Comparison of ENCODE assay signal across 8 cellular contexts in genomic region chr1:52551476-52552235, GRCh38. TPM values are rescaled to one million over a fixed set of nuclear protein-coding genes. Genes with fewer than 3 reads are reported as not detected.
DNase-seq lines count a peak whose midpoint lies in the region; ATAC-seq and TF ChIP-seq lines count a peak whose summit lies in the region.

No MANE protein-coding gene starts in this region.

- WGBS in prostate gland = 4% methylated on average over 20 of the region's 20 CpGs

- TF ChIP-seq CTCF in fibroblast of pulmonary artery (IDR thresholded peaks at IDR 0.05; ENCODE audit: low read length, missing control alignments) (no peak), prostate gland (IDR thresholded peaks at IDR 0.05) (no peak), endothelial cell (IDR thresholded peaks at IDR 0.05; ENCODE audit: unreplicated experiment) (no peak)

- no peak for ATAC-seq in HG02610 (IDR thresholded peaks at IDR 0.05; ENCODE audit: unreplicated experiment)

- intact Hi-C loops in prostate gland (cut with DNase I) = loop anchor here (10.0 kb wide), 1 partner anchor 53 kb away; the partner anchor contains the start of gene GPX7

- no peaks in the 10 kb centered on the region for H3K27me3 ChIP-seq in prostate gland (replicated peaks; ENCODE audit: insufficient read depth)

- H3K9ac ChIP-seq in ES-I3 (ENCODE audit: low read depth, low read length) = peak overlapping the region; percentile 95

- H3K4me3 ChIP-seq in fibroblast of pulmonary artery (replicated peaks; ENCODE audit: low read depth, low read length) (peak overlapping the region; percentile 87), prostate gland (peak overlapping the region; percentile 87 to 94)

- no peak overlapping the region for H3K4me3 Mint-ChIP-seq in endothelial cell (ENCODE audit: unreplicated experiment)

- H3K36me3 ChIP-seq in ES-I3 (ENCODE audit: insufficient read depth, low read length) = no peaks in the 10 kb centered on the region
- H3K36me3 ChIP-seq in prostate gland = no peaks in the 10 kb centered on the region

- peaks cover 25% of the 10 kb centered on the region for H3K4me1 Mint-ChIP-seq in endothelial cell (ENCODE audit: unreplicated experiment)

- H3K9me3 ChIP-seq in ES-I3 (ENCODE audit: control insufficient read depth, insufficient read depth, low read length) (no peaks in the 10 kb centered on the region), prostate gland (no peaks in the 10 kb centered on the region)

- H3K27ac Mint-ChIP-seq in endothelial cell (ENCODE audit: unreplicated experiment) = no peak overlapping the region

- no peaks in the 10 kb centered on the region for H3K9me3 Mint-ChIP-seq in endothelial cell (ENCODE audit: unreplicated experiment)

- peaks cover 19% of the 10 kb centered on the region for H3K4me1 ChIP-seq in ES-I3 (ENCODE audit: insufficient read depth, low read length)
- no peaks in the 10 kb centered on the region for H3K4me1 ChIP-seq in prostate gland (replicated peaks)

- H3K36me3 Mint-ChIP-seq in endothelial cell (ENCODE audit: low read depth, unreplicated experiment) = no peaks in the 10 kb centered on the region

- H3K27ac ChIP-seq in prostate gland = peak overlapping the region; percentile 94

- peaks cover 2% of the 10 kb centered on the region for H3K27me3 Mint-ChIP-seq in endothelial cell (ENCODE audit: unreplicated experiment)

- DNase-seq in NCI-H146 (lab: John Stamatoyannopoulos, UW) (peak; percentile 33), fibroblast of pulmonary artery (ENCODE audit: low read depth) (peak; percentile 52), prostate gland (ENCODE audit: low spot score) (no peak), D341Med (ENCODE audit: low spot score) (no peak), endothelial cell (ENCODE audit: low spot score) (no peak)
- peak; percentile 65 for DNase-seq in activated CD8-positive, alpha-beta memory T cell treated with anti-CD3 and anti-CD28 coated beads, Interleukin-2, amount 50 U/mL, for 48 hours

- TF ChIP-seq POLR2A in prostate gland (IDR thresholded peaks at IDR 0.05) = no peak

RNA-seq across cellular contexts. Expression of gene TUT4, which starts 1.2 kb away (rescaled TPM):
- total RNA-seq in prostate gland (10 to 100 TPM; 44.4 to 76.1 TPM), endothelial cell (ENCODE audit: unreplicated experiment) (78.5 TPM)

RNA-seq across cellular contexts. Expression of gene GPX7, which starts 50.5 kb away (rescaled TPM):
- total RNA-seq in prostate gland (10 to 100 TPM; 22.7 to 26.3 TPM), endothelial cell (ENCODE audit: unreplicated experiment) (59.4 TPM)

Comparison
In these comparisons a context has a peak if more than half of its experiments do, and no peak if none do; other contexts are left out.
1. DNase-seq: peak in NCI-H146 (single experiment), activated CD8-positive, alpha-beta memory T cell treated with anti-CD3 and anti-CD28 coated beads, Interleukin-2, amount 50 U/mL, for 48 hours (single experiment) and fibroblast of pulmonary artery (single experiment); none in prostate gland (single experiment), D341Med (single experiment) and endothelial cell (single experiment).